Comparison of ENCODE assay signal across 9 cellular contexts in the genomic region with DNA sequence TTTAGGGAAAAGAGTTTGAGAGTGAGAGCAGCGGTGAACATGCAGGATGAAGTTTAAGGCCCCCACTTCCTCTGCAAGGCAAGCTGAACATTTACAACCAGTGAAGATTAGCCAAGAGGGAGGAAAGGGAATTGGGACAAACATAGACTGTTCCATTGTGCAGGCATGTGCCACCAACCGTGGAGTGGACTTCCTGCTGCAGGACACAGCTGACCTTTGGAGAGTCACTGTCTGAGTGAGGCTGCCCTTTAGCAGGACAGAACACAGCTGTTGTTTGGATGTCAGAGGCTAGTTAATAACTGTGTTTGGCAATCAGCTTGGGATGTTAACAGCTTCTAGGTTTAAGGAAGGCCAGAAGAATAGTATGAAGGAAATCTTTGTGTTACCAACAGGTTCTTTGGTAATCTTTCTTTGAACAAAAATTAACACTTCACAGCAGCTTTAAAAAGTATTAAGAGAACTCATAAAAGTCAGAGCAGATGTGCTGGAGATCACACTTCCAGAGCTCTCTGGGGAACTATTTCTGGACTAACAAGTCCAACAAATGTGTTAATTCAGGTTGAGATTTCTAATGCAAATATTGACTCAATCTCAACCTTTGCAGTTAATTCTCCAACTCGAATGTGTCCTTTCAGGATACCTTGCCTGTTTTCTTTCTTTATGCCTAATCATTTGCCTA. TPM values are rescaled to one million over a fixed set of nuclear protein-coding genes. Genes with fewer than 3 reads are reported as not detected.
DNase-seq lines count a peak whose midpoint lies in the region; ATAC-seq and TF ChIP-seq lines count a peak whose summit lies in the region.
"Had no signal": no experiment of that assay in that cellular context is flagged by ENCODE, and none has a peak within 500 bp of the region (broad histone marks: within the 10 kb centered on the region; RNA-seq: fewer than 3 reads in every experiment).

No MANE protein-coding gene starts in this region.

- ATAC-seq in upper lobe of right lung, result peak; percentile 91
- ATAC-seq: HCT116 had no signal

- no peaks in the 10 kb centered on the region for H3K27me3 ChIP-seq in upper lobe of right lung

- peaks cover 67% of the 10 kb centered on the region for H3K4me1 ChIP-seq in upper lobe of right lung

- no peak for TF ChIP-seq CTCF in upper lobe of right lung (IDR thresholded peaks at IDR 0.05)

- H3K9me3 ChIP-seq in upper lobe of right lung, result no peaks in the 10 kb centered on the region

- intact Hi-C loops in upper lobe of right lung (cut with DNase I), result no loop called here

- H3K36me3 ChIP-seq in upper lobe of right lung, result no peaks in the 10 kb centered on the region

- H3K27ac ChIP-seq in upper lobe of right lung, result peak overlapping the region; percentile 61

- H3K4me3 ChIP-seq in upper lobe of right lung, result no peak overlapping the region

- DNase-seq in NCI-H2029 treated with DMSO at 0.1 percent for 48 hours (lab: John Stamatoyannopoulos, UW) (peak; percentile 24), NCI-H2029 (lab: John Stamatoyannopoulos, UW) (no peak), fibroblast of gingiva (ENCODE audit: low read depth) (peak; percentile 64), lung microvascular endothelial cell (ENCODE audit: low read depth in 2 of 2) (peak; percentile 62 to 91), upper lobe of right lung (peak; percentile 67), SHP77 treated with DMSO at 0.1 percent for 48 hours (lab: John Stamatoyannopoulos, UW) (no peak), SKM-1 (lab: John Stamatoyannopoulos, UW; ENCODE audit: unreplicated experiment) (no peak)
- no peak for DNase-seq in activated CD4-positive, CD25-positive, alpha-beta regulatory T cell treated with anti-CD3 and anti-CD28 coated beads, Interleukin-2, amount 50 U/mL, for 72 hours

RNA-seq across cellular contexts. Expression of gene CTDSPL, which starts 31.4 kb away (rescaled TPM):
- total RNA-seq in lung microvascular endothelial cell, result 82.8 and 206 TPM in 2 replicates
- 78.6 TPM for total RNA-seq in upper lobe of right lung

Comparison
In these comparisons a context has a peak if more than half of its experiments do, and no peak if none do; other contexts are left out.
1. DNase-seq: peak in NCI-H2029 treated with DMSO at 0.1 percent for 48 hours (single experiment), fibroblast of gingiva (single experiment), lung microvascular endothelial cell (2 of 2) and upper lobe of right lung (single experiment); none in NCI-H2029 (single experiment), SHP77 treated with DMSO at 0.1 percent for 48 hours (single experiment), SKM-1 (single experiment) and activated CD4-positive, CD25-positive, alpha-beta regulatory T cell treated with anti-CD3 and anti-CD28 coated beads, Interleukin-2, amount 50 U/mL, for 72 hours (single experiment).